7 cellular contexts compared by ENCODE assay signal in the genomic region with DNA sequence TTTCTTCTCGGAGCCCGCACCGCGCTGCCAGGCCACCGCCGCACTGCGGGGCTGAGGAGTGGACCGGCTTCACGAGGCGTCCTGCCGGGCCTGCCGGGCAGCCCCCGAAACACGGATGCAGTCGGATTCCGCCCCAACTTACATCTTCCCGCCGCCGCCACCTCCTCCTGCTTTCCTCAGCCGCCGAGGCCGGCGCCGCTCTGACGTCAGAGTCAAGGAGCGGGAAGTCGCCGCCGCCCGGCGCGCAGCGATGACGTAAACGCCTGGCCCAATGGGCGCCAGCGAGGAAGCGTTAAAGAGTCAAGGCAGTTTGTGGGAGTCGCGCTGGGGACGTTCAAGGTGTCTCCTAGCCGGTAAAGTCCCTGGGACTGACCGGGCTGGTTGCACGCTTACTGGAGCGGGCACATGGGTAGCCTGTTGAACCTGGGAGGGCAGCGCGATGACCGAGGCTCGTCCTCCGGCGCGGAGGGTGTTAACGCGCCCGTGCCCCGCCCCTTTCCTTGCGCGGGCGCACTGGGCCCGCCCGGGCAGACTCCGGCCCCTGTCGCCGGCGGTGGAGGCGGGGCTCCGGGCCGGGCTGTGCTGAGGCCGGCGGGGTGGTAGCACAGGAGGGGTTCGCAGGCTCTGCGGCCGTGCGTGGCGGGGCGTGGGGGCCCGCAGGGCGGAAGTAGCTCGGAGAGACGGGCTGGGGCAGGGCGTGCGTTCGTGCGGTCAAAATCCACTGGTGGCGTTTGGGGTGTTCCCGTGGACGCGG.
A peak's percentile ranks its signal among the peaks of the same experiment; 100 is the strongest.
DNase-seq lines count a peak whose midpoint lies in the region; ATAC-seq and TF ChIP-seq lines count a peak whose summit lies in the region.

TSS of gene RNPS1 (minus strand) at position 214 of the 754 bp plus-strand sequence. CDS start 3,483 bp downstream, outside the sequence.

- no peak for TF ChIP-seq CTCF in retinal pigment epithelial cell (conservative IDR thresholded peaks at IDR 0.05; ENCODE audit: low read depth, low read length)

- DNase-seq in NCI-H2029 treated with DMSO at 0.1 percent for 48 hours (lab: John Stamatoyannopoulos, UW) = peak; percentile 57
- peak; percentile 96 for DNase-seq in T1000 (lab: John Stamatoyannopoulos, UW)
- peak; percentile 99 for DNase-seq in astrocyte of the hippocampus (ENCODE audit: low read depth, low spot score)
- DNase-seq in hypothalamus (lab: John Stamatoyannopoulos, UW) = peak; percentile 72 to 99 (median 92)
- DNase-seq in retinal pigment epithelial cell (ENCODE audit: low read depth) = peak; percentile 71

- ATAC-seq in GM18511 (IDR thresholded peaks at IDR 0.05; ENCODE audit: unreplicated experiment) (peak; percentile 85), HG02981 (IDR thresholded peaks at IDR 0.05; ENCODE audit: unreplicated experiment) (peak; percentile 77)

- H3K4me3 ChIP-seq in retinal pigment epithelial cell (ENCODE audit: low read length) = peak within 1 kb of the TSS; percentile 85

Comparison
In these comparisons a context has a peak if more than half of its experiments do, and no peak if none do; other contexts are left out.
1. Peak in every context shown above with its lines: DNase-seq, ATAC-seq and H3K4me3 ChIP-seq.